Comparison of ENCODE assay signal across 21 cellular contexts in the genomic region with DNA sequence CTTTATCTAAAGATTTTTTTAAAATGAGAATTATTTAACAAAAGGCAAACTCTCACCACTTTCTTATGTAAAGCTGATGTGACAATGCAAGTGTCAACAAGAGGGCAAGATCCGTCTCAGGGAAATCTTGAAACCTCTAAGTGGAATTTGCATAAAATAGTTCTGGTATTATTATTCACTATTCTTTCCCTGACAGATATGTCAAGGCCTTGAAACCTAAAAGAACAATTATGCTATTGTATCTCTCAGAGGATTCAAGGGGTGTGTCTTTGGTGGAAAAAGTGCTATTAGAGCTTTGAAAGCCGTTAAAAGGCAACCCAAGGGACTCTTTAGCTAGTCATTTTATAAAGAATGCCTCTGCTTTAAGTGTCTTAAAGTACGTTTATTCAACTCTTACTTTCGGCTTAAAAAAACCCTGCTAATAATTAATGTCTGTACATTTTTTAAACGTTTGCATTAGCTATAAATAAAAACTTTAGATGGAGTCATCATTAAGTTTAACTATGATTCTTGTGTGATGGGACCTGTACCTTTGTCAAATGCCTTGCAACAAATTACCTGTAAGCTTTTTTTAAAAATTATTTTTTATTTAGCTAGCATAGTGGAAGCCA.
DNase-seq lines count a peak whose midpoint lies in the region; ATAC-seq and TF ChIP-seq lines count a peak whose summit lies in the region.
"Had no signal": no experiment of that assay in that cellular context is flagged by ENCODE, and none has a peak within 500 bp of the region (broad histone marks: within the 10 kb centered on the region; RNA-seq: fewer than 3 reads in every experiment).

No MANE protein-coding gene starts in this region.

- no peak for TF ChIP-seq CTCF in neural cell (IDR thresholded peaks at IDR 0.05; ENCODE audit: poor library complexity, severe bottlenecking)
- no peak for TF ChIP-seq CTCF in hepatocyte (IDR thresholded peaks at IDR 0.05; ENCODE audit: poor library complexity)

- peak; percentile 36 for TF ChIP-seq RAD21 in neural cell (conservative IDR thresholded peaks at IDR 0.05)

- H4K20me1 ChIP-seq in neural cell (ENCODE audit: insufficient read depth), result no peaks in the 10 kb centered on the region
- no peaks in the 10 kb centered on the region for H4K20me1 ChIP-seq in hepatocyte (ENCODE audit: insufficient read depth, poor library complexity, severe bottlenecking)

- H3K36me3 ChIP-seq in neural cell (ENCODE audit: insufficient read depth, low read length), result no peaks in the 10 kb centered on the region
- H3K36me3 ChIP-seq in hepatocyte (replicated peaks; ENCODE audit: insufficient read depth, low read depth), result no peaks in the 10 kb centered on the region
- H3K36me3 ChIP-seq: BE2C had no signal

- H3K9me3 ChIP-seq in neural cell (ENCODE audit: low read length) (no peaks in the 10 kb centered on the region), hepatocyte (ENCODE audit: low read depth) (no peaks in the 10 kb centered on the region)
- H3K9me3 ChIP-seq: BE2C had no signal

- WGBS in hepatocyte (ENCODE audit: low lambda C conversion rate, missing lambda C conversion rate), result 51% methylated on average over 5 of the region's 5 CpGs

- peak overlapping the region; percentile 96 for H3K27ac ChIP-seq in neural cell (ENCODE audit: low read length)
- no peak overlapping the region for H3K27ac ChIP-seq in hepatocyte
- H3K27ac ChIP-seq: GM23248, RWPE1 had no signal

- H3F3A ChIP-seq in neural cell (ENCODE audit: insufficient read depth, low read length, poor library complexity, severe bottlenecking), result peaks cover 13% of the 10 kb centered on the region

- H3K4me2 ChIP-seq in neural cell (ENCODE audit: low read length) (peak overlapping the region; percentile 30), hepatocyte (no peak overlapping the region)

- no peaks in the 10 kb centered on the region for H3K4me1 ChIP-seq in hepatocyte (ENCODE audit: insufficient read depth)
- H3K4me1 ChIP-seq: BE2C had no signal

- H3K4me3 ChIP-seq in neural cell (ENCODE audit: low read length) (no peak overlapping the region), hepatocyte (no peak overlapping the region)
- H3K4me3 ChIP-seq: GM23248, K562 had no signal

- peak; percentile 99 for TF ChIP-seq EP300 in neural cell (conservative IDR thresholded peaks at IDR 0.05; ENCODE audit: poor library complexity, severe bottlenecking)

- peak; percentile 15 for DNase-seq in NCI-H187 treated with DMSO at 0.1 percent for 48 hours (lab: John Stamatoyannopoulos, UW)
- DNase-seq in NCI-H187 (lab: John Stamatoyannopoulos, UW), result no peak
- DNase-seq in NCI-H1436 (lab: John Stamatoyannopoulos, UW), result peak; percentile 46
- no peak for DNase-seq in hepatocyte (ENCODE audit: low spot score)
- no peak for DNase-seq in NCI-H146 (lab: John Stamatoyannopoulos, UW)
- DNase-seq in activated T-cell treated with anti-CD3 and anti-CD28 coated beads, Interleukin-2, amount 50 U/mL, for 1 hour, result no peak
- DNase-seq: 8988T; BE2C; CD4-positive, CD25-positive, alpha-beta regulatory T cell; COR-L47; DMS 273 treated with DMSO at 0.1 percent for 48 hours; DND-41; GM23248; NCI-H1105; NCI-H345; NCI-H774; SIG-M5 had no signal

- H2AFZ ChIP-seq in neural cell (ENCODE audit: low read depth, low read length) (no peak overlapping the region), hepatocyte (no peak overlapping the region)
- H2AFZ ChIP-seq: GM23248 had no signal

- H3K9me2 ChIP-seq in neural cell (ENCODE audit: insufficient read depth, low read length) (no peaks in the 10 kb centered on the region), hepatocyte (replicated peaks; ENCODE audit: insufficient read depth) (no peaks in the 10 kb centered on the region)

- H3K9ac ChIP-seq in neural cell (ENCODE audit: low read length), result peak overlapping the region; percentile 56
- H3K9ac ChIP-seq: GM23248 had no signal

- no peaks in the 10 kb centered on the region for H3K79me2 ChIP-seq in neural cell (replicated peaks; ENCODE audit: insufficient read depth, low read length)
- no peaks in the 10 kb centered on the region for H3K79me2 ChIP-seq in hepatocyte

- ATAC-seq in GM21786 (IDR thresholded peaks at IDR 0.05; ENCODE audit: unreplicated experiment), result peak; percentile 38
- ATAC-seq: K562 had no signal

- H3K27me3 ChIP-seq in neural cell (ENCODE audit: insufficient read depth, low read depth, low read length) (no peaks in the 10 kb centered on the region), hepatocyte (no peaks in the 10 kb centered on the region)
- H3K27me3 ChIP-seq: BE2C had no signal

TF ChIP-seq in neural cell, 6 proteins besides CTCF, POLR2A, EP300 and RAD21:
- no peak for TF ChIP-seq SMC3 (conservative IDR thresholded peaks at IDR 0.05; ENCODE audit: poor library complexity)
- no peak for TF ChIP-seq MXI1 (conservative IDR thresholded peaks at IDR 0.05; ENCODE audit: poor library complexity, severe bottlenecking)
- TF ChIP-seq TAF1 (IDR thresholded peaks at IDR 0.05; ENCODE audit: low read depth), result no peak
- TF ChIP-seq POLR2AphosphoS5 (IDR thresholded peaks at IDR 0.05), result peak; percentile 84
- TF ChIP-seq, protein P1, sequence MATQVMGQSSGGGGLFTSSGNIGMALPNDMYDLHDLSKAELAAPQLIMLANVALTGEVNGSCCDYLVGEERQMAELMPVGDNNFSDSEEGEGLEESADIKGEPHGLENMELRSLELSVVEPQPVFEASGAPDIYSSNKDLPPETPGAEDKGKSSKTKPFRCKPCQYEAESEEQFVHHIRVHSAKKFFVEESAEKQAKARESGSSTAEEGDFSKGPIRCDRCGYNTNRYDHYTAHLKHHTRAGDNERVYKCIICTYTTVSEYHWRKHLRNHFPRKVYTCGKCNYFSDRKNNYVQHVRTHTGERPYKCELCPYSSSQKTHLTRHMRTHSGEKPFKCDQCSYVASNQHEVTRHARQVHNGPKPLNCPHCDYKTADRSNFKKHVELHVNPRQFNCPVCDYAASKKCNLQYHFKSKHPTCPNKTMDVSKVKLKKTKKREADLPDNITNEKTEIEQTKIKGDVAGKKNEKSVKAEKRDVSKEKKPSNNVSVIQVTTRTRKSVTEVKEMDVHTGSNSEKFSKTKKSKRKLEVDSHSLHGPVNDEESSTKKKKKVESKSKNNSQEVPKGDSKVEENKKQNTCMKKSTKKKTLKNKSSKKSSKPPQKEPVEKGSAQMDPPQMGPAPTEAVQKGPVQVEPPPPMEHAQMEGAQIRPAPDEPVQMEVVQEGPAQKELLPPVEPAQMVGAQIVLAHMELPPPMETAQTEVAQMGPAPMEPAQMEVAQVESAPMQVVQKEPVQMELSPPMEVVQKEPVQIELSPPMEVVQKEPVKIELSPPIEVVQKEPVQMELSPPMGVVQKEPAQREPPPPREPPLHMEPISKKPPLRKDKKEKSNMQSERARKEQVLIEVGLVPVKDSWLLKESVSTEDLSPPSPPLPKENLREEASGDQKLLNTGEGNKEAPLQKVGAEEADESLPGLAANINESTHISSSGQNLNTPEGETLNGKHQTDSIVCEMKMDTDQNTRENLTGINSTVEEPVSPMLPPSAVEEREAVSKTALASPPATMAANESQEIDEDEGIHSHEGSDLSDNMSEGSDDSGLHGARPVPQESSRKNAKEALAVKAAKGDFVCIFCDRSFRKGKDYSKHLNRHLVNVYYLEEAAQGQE (IDR thresholded peaks at IDR 0.05; ENCODE audit: borderline replicate concordance), result peak; percentile 77

Comparison
In these comparisons a context has a peak if more than half of its experiments do, and no peak if none do; other contexts are left out.
1. DNase-seq: peak in NCI-H187 treated with DMSO at 0.1 percent for 48 hours (single experiment) and NCI-H1436 (single experiment); none in NCI-H187 (0 of 2), hepatocyte (single experiment), NCI-H146 (single experiment) and activated T-cell treated with anti-CD3 and anti-CD28 coated beads, Interleukin-2, amount 50 U/mL, for 1 hour (single experiment).